In genomic region chr10:29482591-29483421, GRCh38 we compare ENCODE assay signal across 9 cellular contexts.
DNase-seq lines count a peak whose midpoint lies in the region; ATAC-seq and TF ChIP-seq lines count a peak whose summit lies in the region.
"Had no signal": no experiment of that assay in that cellular context is flagged by ENCODE, and none has a peak within 500 bp of the region (broad histone marks: within the 10 kb centered on the region; RNA-seq: fewer than 3 reads in every experiment).

No MANE protein-coding gene starts in this region.

- H3K4me3 ChIP-seq in BLaER1 (no peak overlapping the region), cardiac muscle cell (no peak overlapping the region), PC-9 (no peak overlapping the region)

- no peaks in the 10 kb centered on the region for H3F3A ChIP-seq in PC-9 (ENCODE audit: insufficient read depth, low read depth)

- POLR2A ChIA-PET in PC-9 (lab: Charles Lee; ENCODE audit: unreplicated experiment) = no interaction called here

- H3K4me2 ChIP-seq in BLaER1 (peak overlapping the region; percentile 44), PC-9 (no peak overlapping the region)

- ATAC-seq in GM21619 (IDR thresholded peaks at IDR 0.05; ENCODE audit: unreplicated experiment) = no peak

- H4K20me1 ChIP-seq in BLaER1 = no peaks in the 10 kb centered on the region
- H4K20me1 ChIP-seq in PC-9 (ENCODE audit: insufficient read depth) = no peaks in the 10 kb centered on the region

- BruUV-seq in PC-9 (replicated peaks; lab: Mats Ljungman, UMichigan) = no TSS peak

- peaks cover 52% of the 10 kb centered on the region for H3K4me1 ChIP-seq in BLaER1
- peaks cover 4% of the 10 kb centered on the region for H3K4me1 ChIP-seq in cardiac muscle cell (ENCODE audit: low read depth)
- H3K4me1 ChIP-seq in PC-9 (replicated peaks; ENCODE audit: insufficient read depth) = no peaks in the 10 kb centered on the region

- no peak overlapping the region for H3K9ac ChIP-seq in BLaER1

- DNase-seq in H4 (ENCODE audit: low spot score) = peak; percentile 22
- peak; percentile 16 for DNase-seq in T1000 (lab: John Stamatoyannopoulos, UW)
- DNase-seq in cardiac muscle cell (ENCODE audit: low read depth in 1 of 2, low spot score in 1 of 2) = peak in 1 of 2 donors; percentile 65
- peak; percentile 28 to 39 for DNase-seq in stimulated activated CD8-positive, alpha-beta memory T cell treated with anti-CD3 and anti-CD28 coated beads, Interleukin-15, amount 100 ng/mL, for 48 hours (ENCODE audit: low read depth in 2 of 2)
- no peak for DNase-seq in RKO (ENCODE audit: low spot score)
- DNase-seq in PC-9 = no peak

- no peaks in the 10 kb centered on the region for H3K27me3 ChIP-seq in BLaER1
- no peaks in the 10 kb centered on the region for H3K27me3 ChIP-seq in cardiac muscle cell
- no peaks in the 10 kb centered on the region for H3K27me3 ChIP-seq in PC-9 (ENCODE audit: insufficient read depth, low read depth)
- H3K27me3 ChIP-seq: dorsolateral prefrontal cortex had no signal

- H3K27ac ChIP-seq in BLaER1 (no peak overlapping the region), cardiac muscle cell (peak overlapping the region; percentile 64), PC-9 (no peak overlapping the region)

- peaks cover 9% of the 10 kb centered on the region; the same call in 1 of the 2 replicates for H3K36me3 ChIP-seq in BLaER1
- H3K36me3 ChIP-seq in cardiac muscle cell = peaks cover 70% of the 10 kb centered on the region
- H3K36me3 ChIP-seq in PC-9 (ENCODE audit: low read depth) = 0 out of 2 replicates have a peak, but pooled peaks cover 4% of the 10 kb centered on the region

- no peak overlapping the region for H2AFZ ChIP-seq in PC-9

- no peaks in the 10 kb centered on the region for H3K79me2 ChIP-seq in PC-9 (ENCODE audit: low read depth)

- no peaks in the 10 kb centered on the region for H3K9me2 ChIP-seq in PC-9 (ENCODE audit: insufficient read depth)

- CTCF ChIA-PET in PC-9 (lab: Charles Lee) = interaction anchor here (0.6 kb wide), 2 partner anchors 13 to 33 kb away, joined by 17 to 20 read pairs; no protein-coding TSS in a partner anchor

- intact Hi-C loops in PC-9 (cut with micrococcal nuclease; ENCODE audit: unreplicated experiment) = no loop called here

- no peaks in the 10 kb centered on the region for H3K9me3 ChIP-seq in BLaER1
- no peaks in the 10 kb centered on the region for H3K9me3 ChIP-seq in cardiac muscle cell (ENCODE audit: low read depth)
- H3K9me3 ChIP-seq in PC-9 (ENCODE audit: insufficient read depth, low read depth) = no peaks in the 10 kb centered on the region

- TF ChIP-seq CTCF in cardiac muscle cell (IDR thresholded peaks at IDR 0.05; ENCODE audit: low read depth, low read length) (no peak), PC-9 (conservative IDR thresholded peaks at IDR 0.05) (no peak)

Comparison
In these comparisons a context has a peak if more than half of its experiments do, and no peak if none do; other contexts are left out.
1. DNase-seq: peak in H4 (single experiment), T1000 (single experiment) and stimulated activated CD8-positive, alpha-beta memory T cell treated with anti-CD3 and anti-CD28 coated beads, Interleukin-15, amount 100 ng/mL, for 48 hours (2 of 2); none in RKO (single experiment) and PC-9 (0 of 2).